ENCODE assay signal across 12 cellular contexts in the genomic region with DNA sequence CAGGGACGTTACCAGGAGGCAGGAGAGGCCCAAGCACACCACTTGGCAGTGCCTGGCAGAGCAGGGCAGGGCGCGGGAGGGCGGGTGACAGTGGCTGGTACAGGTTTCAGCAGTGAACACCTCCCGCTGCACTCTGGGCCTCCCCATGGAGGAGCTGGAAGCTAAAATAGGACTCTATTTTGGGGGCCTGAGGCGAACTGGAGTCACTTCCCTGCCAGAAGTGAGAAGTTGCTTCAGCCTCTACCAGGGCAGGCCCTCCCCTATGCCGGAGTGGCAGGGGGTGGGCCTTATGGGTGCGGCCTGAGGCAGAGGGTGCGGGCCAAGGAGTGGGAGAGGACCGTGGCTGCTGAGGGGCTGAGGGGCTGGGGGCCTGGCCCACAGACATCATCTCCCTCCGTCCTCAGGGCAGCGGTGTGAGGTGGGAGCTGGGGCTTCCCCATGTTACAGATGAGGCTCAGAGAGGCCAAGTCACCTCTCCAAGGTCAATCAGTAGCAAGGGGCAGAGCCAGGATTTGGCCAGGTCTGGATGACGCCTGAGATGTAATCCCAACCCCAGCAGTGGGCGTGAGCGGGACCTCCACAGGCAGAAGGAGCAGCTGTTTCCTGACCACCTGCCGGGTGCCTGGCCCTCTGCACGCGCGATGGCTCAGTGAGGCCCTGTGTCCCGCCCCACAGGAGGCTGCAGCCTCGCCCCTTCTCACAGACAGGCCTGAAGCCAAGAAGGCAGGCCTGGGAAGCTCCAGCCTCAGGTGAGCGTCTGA. TPM values are rescaled to one million over a fixed set of nuclear protein-coding genes. Genes with fewer than 3 reads are reported as not detected.
DNase-seq lines count a peak whose midpoint lies in the region; ATAC-seq and TF ChIP-seq lines count a peak whose summit lies in the region.
"Had no signal": no experiment of that assay in that cellular context is flagged by ENCODE, and none has a peak within 500 bp of the region (broad histone marks: within the 10 kb centered on the region; RNA-seq: fewer than 3 reads in every experiment).

No MANE protein-coding gene starts in this region.

- intact Hi-C loops in upper lobe of right lung (cut with DNase I) = no loop called here

- H3K4me1 ChIP-seq in hepatocyte (ENCODE audit: insufficient read depth) (no peaks in the 10 kb centered on the region), upper lobe of right lung (peaks cover 6% of the 10 kb centered on the region)

- ATAC-seq in upper lobe of right lung (peak; percentile 36), GM21619 (IDR thresholded peaks at IDR 0.05; ENCODE audit: unreplicated experiment) (no peak)
- no peak for ATAC-seq in stimulated activated naive CD8-positive, alpha-beta T cell treated with anti-CD3 and anti-CD28 coated beads, Interleukin-15, Interleukin-2, amounts not matched to agents 100 U/mL and 50 U/mL, for 24 hours

- H3K27ac ChIP-seq in hepatocyte (no peak overlapping the region), upper lobe of right lung (no peak overlapping the region)
- H3K27ac ChIP-seq: skin epidermis had no signal

- 79% methylated on average over 22 of the region's 22 CpGs for WGBS in hepatocyte (ENCODE audit: low lambda C conversion rate, missing lambda C conversion rate)

- H4K20me1 ChIP-seq in hepatocyte (ENCODE audit: insufficient read depth, poor library complexity, severe bottlenecking) = no peaks in the 10 kb centered on the region

- H3K4me3 ChIP-seq in hepatocyte (no peak overlapping the region), upper lobe of right lung (no peak overlapping the region)
- H3K4me3 ChIP-seq: skin epidermis had no signal

- H3K9me3 ChIP-seq in hepatocyte (ENCODE audit: low read depth) = no peaks in the 10 kb centered on the region
- H3K9me3 ChIP-seq in upper lobe of right lung = no peaks in the 10 kb centered on the region

- H3K79me2 ChIP-seq in hepatocyte = no peaks in the 10 kb centered on the region

- H3K27me3 ChIP-seq in hepatocyte (no peaks in the 10 kb centered on the region), upper lobe of right lung (no peaks in the 10 kb centered on the region)

- peak; percentile 7 for DNase-seq in activated CD4-positive, alpha-beta T cell treated with anti-CD3 and anti-CD28 coated beads for 1 hour
- DNase-seq in activated CD4-positive, alpha-beta T cell treated with anti-CD3 and anti-CD28 coated beads, Interleukin-2, amount 50 U/mL, for 48 hours = no peak
- peak; percentile 70 to 81 for DNase-seq in SHP77 (lab: John Stamatoyannopoulos, UW)
- DNase-seq in hepatocyte (ENCODE audit: low spot score) = peak; percentile 3
- peak; percentile 53 for DNase-seq in upper lobe of right lung
- DNase-seq in stimulated activated naive CD8-positive, alpha-beta T cell treated with anti-CD3 and anti-CD28 coated beads, Interleukin-15, Interleukin-2, amounts not matched to agents 100 U/mL and 50 U/mL, for 24 hours = no peak
- DNase-seq in epidermal melanocyte (ENCODE audit: insufficient read length, low spot score) = no peak
- DNase-seq: AML-193; effector memory CD4-positive, alpha-beta T cell; stimulated activated CD8-positive, alpha-beta memory T cell treated with anti-CD3 and anti-CD28 coated beads, Interleukin-4, amount 100 ng/mL, for 48 hours had no signal

- H3K4me2 ChIP-seq in hepatocyte = no peak overlapping the region

- H3K36me3 ChIP-seq in hepatocyte (replicated peaks; ENCODE audit: insufficient read depth, low read depth) (no peaks in the 10 kb centered on the region), upper lobe of right lung (no peaks in the 10 kb centered on the region)

- no peak overlapping the region for H2AFZ ChIP-seq in hepatocyte

- H3K9me2 ChIP-seq in hepatocyte (replicated peaks; ENCODE audit: insufficient read depth) = no peaks in the 10 kb centered on the region

- TF ChIP-seq CTCF in hepatocyte (IDR thresholded peaks at IDR 0.05; ENCODE audit: poor library complexity) (no peak), upper lobe of right lung (IDR thresholded peaks at IDR 0.05) (no peak)

RNA-seq across cellular contexts. Expression of a gene that starts 39.3 kb away (rescaled TPM):
- total RNA-seq in hepatocyte (0.24 and 0.50 TPM in 2 replicates), upper lobe of right lung (not detected)
- polyA plus RNA-seq in hepatocyte = 0.08 and 0.30 TPM in 2 replicates

RNA-seq across cellular contexts. Expression of a gene that starts 52.2 kb away (rescaled TPM):
- total RNA-seq in hepatocyte (92.4 and 98.9 TPM in 2 replicates), upper lobe of right lung (5.9 TPM)
- 169 and 171 TPM in 2 replicates for polyA plus RNA-seq in hepatocyte

Comparison
In these comparisons a context has a peak if more than half of its experiments do, and no peak if none do; other contexts are left out.
1. DNase-seq: peak in activated CD4-positive, alpha-beta T cell treated with anti-CD3 and anti-CD28 coated beads for 1 hour (single experiment), SHP77 (2 of 2), hepatocyte (single experiment) and upper lobe of right lung (single experiment); none in activated CD4-positive, alpha-beta T cell treated with anti-CD3 and anti-CD28 coated beads, Interleukin-2, amount 50 U/mL, for 48 hours (0 of 2), stimulated activated naive CD8-positive, alpha-beta T cell treated with anti-CD3 and anti-CD28 coated beads, Interleukin-15, Interleukin-2, amounts not matched to agents 100 U/mL and 50 U/mL, for 24 hours (single experiment) and epidermal melanocyte (single experiment).
2. RNA of a gene that starts 52.2 kb away (total RNA-seq): 92.4 to 98.9 TPM in hepatocyte; 5.9 TPM in upper lobe of right lung (single experiment); every median in the first group is over 10 times any median in the second.